Comparison of ENCODE assay signal across 8 cellular contexts in the genomic region with DNA sequence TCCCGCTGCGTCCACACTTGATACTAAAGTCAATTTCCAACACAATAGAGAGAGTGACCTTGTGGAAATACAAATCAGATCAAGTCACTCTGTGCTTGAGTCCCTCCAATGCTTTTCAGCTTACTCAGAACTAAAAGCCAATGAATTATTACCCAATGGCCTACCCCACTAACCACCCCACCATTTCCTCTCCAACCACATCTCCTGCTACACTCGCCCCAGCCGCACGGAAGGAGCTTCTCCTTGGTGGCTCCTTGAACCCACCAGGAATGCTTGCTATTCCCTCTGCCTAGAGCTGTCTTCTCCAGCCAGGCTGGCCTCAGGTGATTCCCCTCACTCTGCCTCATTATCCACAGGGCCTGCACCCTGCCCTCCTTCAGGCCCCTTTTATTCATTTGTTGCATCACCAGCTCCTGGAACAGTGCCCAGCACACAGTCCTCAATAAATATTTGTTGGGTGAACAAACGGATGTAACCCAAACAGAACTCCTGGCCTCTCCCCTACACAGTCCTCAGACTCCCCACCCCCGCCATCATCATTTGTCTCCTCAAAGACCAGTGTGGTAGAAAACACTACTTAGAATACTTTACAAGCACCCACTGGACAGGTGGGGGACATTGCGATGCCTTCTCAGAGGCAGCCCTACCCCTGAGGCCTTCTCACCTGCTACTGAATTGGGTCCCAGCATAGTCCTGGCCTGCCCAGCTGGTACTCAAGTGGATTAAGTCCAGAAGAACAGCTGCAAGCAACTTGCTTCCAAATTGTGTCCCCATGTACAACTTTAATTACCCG. TPM values are rescaled to one million over a fixed set of nuclear protein-coding genes. Genes with fewer than 3 reads are reported as not detected.
DNase-seq lines count a peak whose midpoint lies in the region; ATAC-seq, FAIRE-seq and TF ChIP-seq lines count a peak whose summit lies in the region.

No MANE protein-coding gene starts in this region.

- BruUV-seq in HepG2 (replicated peaks; lab: Mats Ljungman, UMichigan), result no TSS peak

- peaks cover 99% of the 10 kb centered on the region for H3K4me1 ChIP-seq in HepG2 (ENCODE audit: insufficient read depth, low read length)

- 27% methylated on average over 8 of the region's 9 CpGs for WGBS in HepG2 (ENCODE audit: low lambda C conversion rate)

- DNase-seq in HK-2 (ENCODE audit: unreplicated experiment) (peak; percentile 87), HepG2 (ENCODE audit: low spot score) (peak; percentile 95), ecto neural progenitor cell (ENCODE audit: low spot score) (no peak), mesenteric fat pad (ENCODE audit: low spot score) (no peak)
- DNase-seq in activated CD4-positive, alpha-beta T cell treated with anti-CD3 and anti-CD28 coated beads for 48 hours, result no peak
- no peak for DNase-seq in activated naive CD4-positive, alpha-beta T cell treated with anti-CD3 and anti-CD28 coated beads for 36 hours

- H2AFZ ChIP-seq in HepG2 (ENCODE audit: low read length), result no peak overlapping the region

- no peaks in the 10 kb centered on the region for H3K9me3 Mint-ChIP-seq in activated naive CD4-positive, alpha-beta T cell treated with anti-CD3 and anti-CD28 coated beads for 36 hours

- peak overlapping the region; percentile 27 for H3K9ac ChIP-seq in HepG2 (ENCODE audit: insufficient read depth, low read depth, low read length)

- POLR2A ChIA-PET in HepG2 (lab: Yijun Ruan, JAX), result interaction anchor here (0.9 to 5.4 kb wide), 9 partner anchors 11 to 294 kb away, joined by 3 to 81 read pairs (median 4); a partner anchor contains a TSS

- H3K27me3 Mint-ChIP-seq in activated naive CD4-positive, alpha-beta T cell treated with anti-CD3 and anti-CD28 coated beads for 36 hours (ENCODE audit: low read depth), result no peaks in the 10 kb centered on the region

- peak; percentile 88 for ATAC-seq in HepG2

- no peaks in the 10 kb centered on the region for H3K36me3 ChIP-seq in HepG2 (replicated peaks in 1 of 2; ENCODE audit: control insufficient read depth in 1 of 2, insufficient read depth in 2 of 2, low read length in 2 of 2)

- no peaks in the 10 kb centered on the region; the same call in 1 of the 2 replicates for H4K20me1 ChIP-seq in HepG2 (ENCODE audit: insufficient read depth, low read length)

- peak overlapping the region; percentile 25 for H3K27ac ChIP-seq in C4-2B
- H3K27ac ChIP-seq in VCaP, result peak overlapping the region; percentile 30
- peak overlapping the region; percentile 66 for H3K27ac ChIP-seq in HepG2 (ENCODE audit: extremely low read length, insufficient read depth, low read length)

- peak; percentile 58 for FAIRE-seq in HepG2 (lab: Jason Lieb, UNC)

- no peak for TF ChIP-seq CTCF in C4-2B (conservative IDR thresholded peaks at IDR 0.05)
- TF ChIP-seq CTCF in VCaP (conservative IDR thresholded peaks at IDR 0.05), result no peak
- no peak for TF ChIP-seq CTCF in HepG2 (CRISPR knock-in tag; IDR thresholded peaks at IDR 0.05)

- H3K4me2 ChIP-seq in HepG2 (ENCODE audit: low read depth, low read length), result peak overlapping the region; percentile 73

- peak overlapping the region in 1 of 3 experiments; percentile 38; a peak in 2 of 6 replicates for H3K4me3 ChIP-seq in HepG2 (replicated peaks in 1 of 3; ENCODE audit: insufficient read depth in 1 of 3, low read depth in 2 of 3, low read length in 3 of 3)

- TF ChIP-seq RAD21 in HepG2 (CRISPR knock-in tag; IDR thresholded peaks at IDR 0.05), result no peak

- in situ Hi-C loops in HepG2 (cut with HindIII; ENCODE audit: extremely low pct_ligation_motif_present, low pct_unique_long_range_greater_than_20kb), result no loop called here

- no peaks in the 10 kb centered on the region for H3K27me3 ChIP-seq in HepG2 (ENCODE audit: control insufficient read depth in 1 of 2, insufficient read depth in 2 of 2, low read length in 2 of 2)

- H3K36me3 Mint-ChIP-seq in activated naive CD4-positive, alpha-beta T cell treated with anti-CD3 and anti-CD28 coated beads for 36 hours (ENCODE audit: low read depth), result no peaks in the 10 kb centered on the region

- no peak overlapping the region for H3K4me3 Mint-ChIP-seq in activated naive CD4-positive, alpha-beta T cell treated with anti-CD3 and anti-CD28 coated beads for 36 hours

- no peak for TF ChIP-seq POLR2A in HepG2 (IDR thresholded peaks at IDR 0.05; ENCODE audit: insufficient read depth in 1 of 2, low read depth in 2 of 2, low read length in 2 of 2)

- CTCF ChIA-PET in HepG2 (lab: Yijun Ruan, JAX; ENCODE audit: low intra/inter-chr PET ratio, low total read pairs), result interaction anchor here (2.3 kb wide), 1 partner anchor 14 kb away, joined by 9 read pairs; no protein-coding TSS in a partner anchor
- CTCF ChIA-PET in activated naive CD4-positive, alpha-beta T cell treated with anti-CD3 and anti-CD28 coated beads for 36 hours (lab: Charles Lee), result interaction anchor here (0.5 to 3.1 kb wide), 4 partner anchors 11 to 362 kb away, joined by 3 to 13 read pairs (median 8); no protein-coding TSS in a partner anchor

- no peaks in the 10 kb centered on the region for H3K9me3 ChIP-seq in HepG2 (ENCODE audit: low read length)

- intact Hi-C loops in HepG2 (cut with micrococcal nuclease; ENCODE audit: unreplicated experiment), result no loop called here
- intact Hi-C loops in activated naive CD4-positive, alpha-beta T cell treated with anti-CD3 and anti-CD28 coated beads for 36 hours (cut with micrococcal nuclease), result no loop called here

- peak; percentile 69 to 94; a peak in 3 of 4 replicates for TF ChIP-seq EP300 in HepG2 (IDR thresholded peaks at IDR 0.05; ENCODE audit: low read depth in 2 of 2, low read length in 2 of 2)
- peak; percentile 78; the same call in 1 of the 2 replicates for TF ChIP-seq EP300 in HepG2 (CRISPR knock-in tag; IDR thresholded peaks at IDR 0.05; ENCODE audit: borderline replicate concordance)

- no peak overlapping the region for H3K27ac Mint-ChIP-seq in activated naive CD4-positive, alpha-beta T cell treated with anti-CD3 and anti-CD28 coated beads for 36 hours

- H3K79me2 ChIP-seq in HepG2 (ENCODE audit: insufficient read depth, low read length), result peaks cover 95% of the 10 kb centered on the region

- no peaks in the 10 kb centered on the region for H3K4me1 Mint-ChIP-seq in activated naive CD4-positive, alpha-beta T cell treated with anti-CD3 and anti-CD28 coated beads for 36 hours (ENCODE audit: low read depth)

TF ChIP-seq in HepG2, 621 proteins besides CTCF, POLR2A, EP300 and RAD21 (continues in another document):
- TF ChIP-seq FOSL2 (CRISPR knock-in tag; IDR thresholded peaks at IDR 0.05) (peak; percentile 86), ZNF709 (CRISPR knock-in tag; IDR thresholded peaks at IDR 0.05) (peak; percentile 64; the same call in 1 of the 2 replicates), CEBPG (CRISPR knock-in tag; IDR thresholded peaks at IDR 0.05) (peak; percentile 98), ZNF790 (CRISPR knock-in tag; IDR thresholded peaks at IDR 0.05; ENCODE audit: borderline replicate concordance) (no peak), SP2 (CRISPR knock-in tag; IDR thresholded peaks at IDR 0.05) (no peak)
- TF ChIP-seq, protein P1, sequence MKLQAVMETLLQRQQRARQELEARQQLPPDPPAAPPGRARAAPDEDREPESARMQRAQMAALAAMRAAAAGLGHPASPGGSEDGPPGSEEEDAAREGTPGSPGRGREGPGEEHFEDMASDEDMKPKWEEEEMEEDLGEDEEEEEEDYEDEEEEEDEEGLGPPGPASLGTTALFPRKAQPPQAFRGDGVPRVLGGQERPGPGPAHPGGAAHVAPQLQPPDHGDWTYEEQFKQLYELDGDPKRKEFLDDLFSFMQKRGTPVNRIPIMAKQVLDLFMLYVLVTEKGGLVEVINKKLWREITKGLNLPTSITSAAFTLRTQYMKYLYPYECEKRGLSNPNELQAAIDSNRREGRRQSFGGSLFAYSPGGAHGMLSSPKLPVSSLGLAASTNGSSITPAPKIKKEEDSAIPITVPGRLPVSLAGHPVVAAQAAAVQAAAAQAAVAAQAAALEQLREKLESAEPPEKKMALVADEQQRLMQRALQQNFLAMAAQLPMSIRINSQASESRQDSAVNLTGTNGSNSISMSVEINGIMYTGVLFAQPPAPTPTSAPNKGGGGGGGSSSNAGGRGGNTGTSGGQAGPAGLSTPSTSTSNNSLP (IDR thresholded peaks at IDR 0.05; ENCODE audit: low read depth, low read length), result peak; percentile 94

RNA-seq across cellular contexts. Expression of a gene that starts 12.6 kb away (rescaled TPM):
- total RNA-seq in HepG2 (2016; rRNA removed; fragmentation: Illumina TruSeq; extraction: Trizol) (5.1 TPM in 2 replicates), mesenteric fat pad (6.1 TPM)
- 3.3 and 3.4 TPM in 2 replicates for total RNA-seq in HepG2 (2016; cell fraction: cytosol; rRNA removed; fragmentation: Illumina TruSeq; extraction: Trizol; ENCODE audit: low read depth)
- total RNA-seq in HepG2 (2016; cell fraction: insoluble cytoplasmic fraction; rRNA removed; fragmentation: Illumina TruSeq; extraction: Trizol), result 4.1 and 4.8 TPM in 2 replicates
- 2.0 and 2.1 TPM in 2 replicates for total RNA-seq in HepG2 (2016; cell fraction: membrane; rRNA removed; fragmentation: Illumina TruSeq; extraction: Trizol)
- total RNA-seq in HepG2 (2016; cell fraction: nucleus; rRNA removed; fragmentation: Illumina TruSeq; extraction: Trizol), result 6.9 and 8.5 TPM in 2 replicates
- polyA plus RNA-seq in HepG2 (2011; rRNA removed), result 12.6 and 15.4 TPM in 2 replicates
- polyA plus RNA-seq in HepG2 (2011; cell fraction: cytosol; rRNA removed), result 6.3 and 10.5 TPM in 2 replicates
- 33.6 and 53.2 TPM in 2 replicates for polyA plus RNA-seq in HepG2 (2011; cell fraction: nucleus; rRNA removed)
- polyA plus RNA-seq in HepG2 (2012), result 9.3 and 13.3 TPM in 2 replicates
- 0.42 and 0.49 TPM in 2 replicates for polyA plus RNA-seq in HepG2 (2016; cell fraction: cytosol; fragmentation: Illumina TruSeq; extraction: Trizol; ENCODE audit: low read depth)
- 6.6 and 8.1 TPM in 2 replicates for polyA plus RNA-seq in HepG2 (2016; cell fraction: insoluble cytoplasmic fraction; fragmentation: Illumina TruSeq; extraction: Trizol; ENCODE audit: low read depth)
- polyA plus RNA-seq in HepG2 (2016; cell fraction: membrane; fragmentation: Illumina TruSeq; extraction: Trizol; ENCODE audit: low read depth), result 1.2 and 1.6 TPM in 2 replicates
- 14.1 and 15.1 TPM in 2 replicates for polyA plus RNA-seq in HepG2 (2016; cell fraction: nucleus; fragmentation: Illumina TruSeq; extraction: Trizol; ENCODE audit: insufficient read depth, low read depth)
- polyA minus RNA-seq in HepG2 (2011; rRNA and poly(A)+ RNA removed; ENCODE audit: low replicate concordance), result 2.9 and 21.3 TPM in 2 replicates
- polyA minus RNA-seq in HepG2 (2011; cell fraction: cytosol; rRNA and poly(A)+ RNA removed), result 7.5 and 8.7 TPM in 2 replicates
- 12.9 and 21.4 TPM in 2 replicates for polyA minus RNA-seq in HepG2 (2011; cell fraction: nucleus; rRNA and poly(A)+ RNA removed)
- total RNA-seq in activated naive CD4-positive, alpha-beta T cell treated with anti-CD3 and anti-CD28 coated beads for 36 hours, result 1 to 10 TPM; 3.1 to 3.7 TPM

Comparison
In these comparisons a context has a peak if more than half of its experiments do, and no peak if none do; other contexts are left out.
1. DNase-seq: peak in HK-2 (single experiment) and HepG2 (single experiment); none in ecto neural progenitor cell (single experiment), activated CD4-positive, alpha-beta T cell treated with anti-CD3 and anti-CD28 coated beads for 48 hours (single experiment), mesenteric fat pad (single experiment) and activated naive CD4-positive, alpha-beta T cell treated with anti-CD3 and anti-CD28 coated beads for 36 hours (single experiment).
2. Peak in every context shown above with its lines, with median percentiles within 50 percentile points of each other: H3K27ac ChIP-seq.